In the genomic region with DNA sequence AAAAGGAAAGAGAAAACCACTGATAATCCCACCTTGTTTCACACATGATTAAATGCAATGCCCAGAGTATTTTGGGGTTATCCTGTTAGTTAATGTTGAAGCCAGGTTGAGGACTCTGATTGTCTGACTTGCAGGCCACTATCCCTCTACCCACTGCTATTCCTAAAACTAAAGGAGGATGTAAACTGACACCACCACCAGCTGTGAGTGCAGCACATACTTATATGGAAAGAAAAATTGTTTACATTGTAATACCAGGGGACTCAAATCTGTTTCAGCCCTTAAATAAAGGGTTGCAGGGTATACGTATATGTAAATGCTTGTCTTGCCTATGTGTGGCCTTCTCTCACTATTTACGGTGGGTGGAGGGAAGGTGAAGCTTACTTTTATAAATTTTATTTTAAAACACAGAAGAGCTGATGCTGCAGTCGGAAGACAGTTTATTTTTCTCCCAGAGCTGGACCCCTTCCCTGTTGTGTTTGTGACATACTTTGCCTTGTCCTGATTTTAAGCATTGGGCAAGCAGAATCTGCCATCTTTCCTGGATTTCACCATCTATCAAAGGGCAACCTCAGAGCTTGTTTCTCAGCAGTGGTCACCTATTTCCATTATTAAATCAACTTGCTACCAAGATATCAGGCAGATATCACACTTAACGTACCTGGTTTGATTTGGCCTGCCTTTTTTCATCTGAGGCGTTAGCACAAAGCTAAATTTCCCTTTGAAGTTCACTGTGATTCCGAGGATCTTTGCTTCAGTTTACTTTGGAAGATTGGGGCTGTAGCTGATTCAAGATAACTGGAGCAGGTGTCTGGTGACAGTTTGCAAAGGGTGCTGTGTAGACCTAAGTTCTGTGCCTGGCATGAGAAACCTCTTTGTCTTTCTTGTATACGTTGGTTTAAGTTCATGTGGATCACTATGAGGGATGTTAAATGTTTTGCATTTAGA, we compare ENCODE assay signal across 14 cellular contexts. TPM values are rescaled to one million over a fixed set of nuclear protein-coding genes. Genes with fewer than 3 reads are reported as not detected.
DNase-seq lines count a peak whose midpoint lies in the region; ATAC-seq and TF ChIP-seq lines count a peak whose summit lies in the region.
"Had no signal": no experiment of that assay in that cellular context is flagged by ENCODE, and none has a peak within 500 bp of the region (broad histone marks: within the 10 kb centered on the region; RNA-seq: fewer than 3 reads in every experiment).

No MANE protein-coding gene starts in this region.

- DNase-seq in DMS53 treated with DMSO at 0.1 percent for 48 hours (lab: John Stamatoyannopoulos, UW; ENCODE audit: unreplicated experiment) (peak; percentile 35), NCI-H187 treated with DMSO at 0.1 percent for 48 hours (lab: John Stamatoyannopoulos, UW) (peak; percentile 47), astrocyte of the spinal cord (ENCODE audit: low read depth, low spot score) (peak; percentile 51), myocyte (ENCODE audit: low read depth) (peak; percentile 11), GM19240 (ENCODE audit: insufficient read length, low spot score) (no peak), middle frontal gyrus (ENCODE audit: extremely low spot score, low spot score) (no peak)
- DNase-seq in stimulated activated naive CD8-positive, alpha-beta T cell treated with anti-CD3 and anti-CD28 coated beads, Interleukin-15, amount 100 ng/mL, for 72 hours, result no peak
- DNase-seq: activated T-cell treated with anti-CD3 and anti-CD28 coated beads for 4 hours; body of pancreas; CD4-positive, CD25-positive, alpha-beta regulatory T cell; kidney; PC-9; trophoblast cell had no signal

- H3K27me3 Mint-ChIP-seq in stimulated activated naive CD8-positive, alpha-beta T cell treated with anti-CD3 and anti-CD28 coated beads, Interleukin-15, amount 100 ng/mL, for 72 hours, result no peaks in the 10 kb centered on the region
- H3K27me3 Mint-ChIP-seq: CD4-positive, CD25-positive, alpha-beta regulatory T cell had no signal

- no peak overlapping the region for H3K27ac Mint-ChIP-seq in stimulated activated naive CD8-positive, alpha-beta T cell treated with anti-CD3 and anti-CD28 coated beads, Interleukin-15, amount 100 ng/mL, for 72 hours

- no peak for TF ChIP-seq CTCF in astrocyte of the spinal cord (IDR thresholded peaks at IDR 0.05; ENCODE audit: low read depth, low read length)

- H3K4me3 ChIP-seq in astrocyte of the spinal cord (ENCODE audit: low read depth, low read length), result no peak overlapping the region
- H3K4me3 ChIP-seq: body of pancreas, PC-9 had no signal

- in situ Hi-C loops in astrocyte of the spinal cord (cut with HindIII; ENCODE audit: low sequenced_read_pairs), result no loop called here

- no peaks in the 10 kb centered on the region for H3K9me3 Mint-ChIP-seq in stimulated activated naive CD8-positive, alpha-beta T cell treated with anti-CD3 and anti-CD28 coated beads, Interleukin-15, amount 100 ng/mL, for 72 hours
- H3K9me3 Mint-ChIP-seq: CD4-positive, CD25-positive, alpha-beta regulatory T cell had no signal

- no peaks in the 10 kb centered on the region for H3K4me1 Mint-ChIP-seq in stimulated activated naive CD8-positive, alpha-beta T cell treated with anti-CD3 and anti-CD28 coated beads, Interleukin-15, amount 100 ng/mL, for 72 hours

- ATAC-seq in HG03196 (IDR thresholded peaks at IDR 0.05; ENCODE audit: unreplicated experiment), result no peak
- no peak for ATAC-seq in stimulated activated naive CD8-positive, alpha-beta T cell treated with anti-CD3 and anti-CD28 coated beads, Interleukin-15, amount 100 ng/mL, for 72 hours
- ATAC-seq: body of pancreas had no signal

- H3K4me3 Mint-ChIP-seq in stimulated activated naive CD8-positive, alpha-beta T cell treated with anti-CD3 and anti-CD28 coated beads, Interleukin-15, amount 100 ng/mL, for 72 hours, result no peak overlapping the region
- H3K4me3 Mint-ChIP-seq: CD4-positive, CD25-positive, alpha-beta regulatory T cell had no signal

RNA-seq across cellular contexts. Expression of gene DAAM1, which starts 25.2 kb away (rescaled TPM):
- 16.8 and 30.1 TPM in 2 replicates for total RNA-seq in myocyte
- 10.6 TPM for polyA plus RNA-seq in myocyte (2012)

Comparison
In these comparisons a context has a peak if more than half of its experiments do, and no peak if none do; other contexts are left out.
1. DNase-seq: peak in DMS53 treated with DMSO at 0.1 percent for 48 hours (single experiment), NCI-H187 treated with DMSO at 0.1 percent for 48 hours (single experiment), astrocyte of the spinal cord (single experiment) and myocyte (single experiment); none in GM19240 (single experiment), stimulated activated naive CD8-positive, alpha-beta T cell treated with anti-CD3 and anti-CD28 coated beads, Interleukin-15, amount 100 ng/mL, for 72 hours (0 of 2) and middle frontal gyrus (single experiment).